In the genomic region with DNA sequence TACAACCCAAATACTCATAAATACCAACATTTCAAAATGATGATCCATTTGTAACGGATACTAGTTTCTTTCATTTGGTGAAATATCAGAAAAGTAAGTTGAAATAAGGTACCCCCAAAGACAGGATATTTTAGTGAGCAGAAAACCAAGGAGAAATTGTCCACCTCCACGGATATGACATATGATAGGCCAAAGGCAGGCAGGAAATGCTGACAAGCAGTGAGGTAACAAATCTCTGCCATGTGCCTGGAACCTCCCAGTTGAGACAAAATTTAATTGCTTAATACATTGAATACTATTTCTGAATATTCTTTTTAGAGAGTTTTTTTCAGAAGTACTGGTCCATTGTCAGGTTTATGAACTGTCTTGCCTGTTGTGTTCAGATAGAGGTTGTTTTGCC, we compare ENCODE assay signal across 15 cellular contexts.
DNase-seq lines count a peak whose midpoint lies in the region; ATAC-seq and TF ChIP-seq lines count a peak whose summit lies in the region.
"Had no signal": no experiment of that assay in that cellular context is flagged by ENCODE, and none has a peak within 500 bp of the region (broad histone marks: within the 10 kb centered on the region; RNA-seq: fewer than 3 reads in every experiment).

No MANE protein-coding gene starts in this region.

- POLR2A ChIA-PET in WTC11 (lab: Charles Lee), result no interaction called here

- 80 to 84% (median 81%) methylated on average over 2 of the region's 2 CpGs for WGBS in heart left ventricle, 4 donors

- no peaks in the 10 kb centered on the region for H4K20me1 ChIP-seq in GM23338 (replicated peaks; ENCODE audit: insufficient read depth)

- CTCF ChIA-PET in WTC11 (lab: Charles Lee), result interaction anchor here (0.8 kb wide), 1 partner anchor 525 kb away, joined by 4 read pairs; no protein-coding TSS in a partner anchor

- H3K79me2 ChIP-seq in GM23338 (replicated peaks; ENCODE audit: insufficient read depth), result no peaks in the 10 kb centered on the region

- no peaks in the 10 kb centered on the region for H3K27me3 Mint-ChIP-seq in GM23338 (ENCODE audit: insufficient read depth, low read depth, poor library complexity)
- H3K27me3 Mint-ChIP-seq in WTC11 (ENCODE audit: low read depth), result no peaks in the 10 kb centered on the region

- no peaks in the 10 kb centered on the region for H3K9me2 ChIP-seq in GM23338 (ENCODE audit: insufficient read depth)

- ATAC-seq in GM23338 (no peak), WTC11 (no peak), gastrocnemius medialis (peak; percentile 29 to 68), left ventricle myocardium superior (no peak), heart left ventricle (no peak)
- ATAC-seq: CD8-positive, alpha-beta T cell; K562 had no signal

- no peaks in the 10 kb centered on the region for H3K9me3 Mint-ChIP-seq in GM23338
- H3K9me3 Mint-ChIP-seq in WTC11, result no peaks in the 10 kb centered on the region
- H3K9me3 Mint-ChIP-seq: CD14-positive monocyte; CD8-positive, alpha-beta T cell had no signal

- H3K4me1 ChIP-seq in GM23338 (ENCODE audit: insufficient read depth) (peaks cover 12% of the 10 kb centered on the region), gastrocnemius medialis (peaks cover 19 to 21% of the 10 kb centered on the region in 2 donors), heart left ventricle (peaks cover 0 to 4% (median 0%) of the 10 kb centered on the region in 12 donors)

- no peaks in the 10 kb centered on the region for H3F3A ChIP-seq in GM23338 (replicated peaks; ENCODE audit: low read depth)

- no peak overlapping the region for H3K4me3 ChIP-seq in GM23338
- H3K4me3 ChIP-seq in HL-60 (replicated peaks; ENCODE audit: insufficient read depth, low read length), result no peak overlapping the region
- no peak overlapping the region for H3K4me3 ChIP-seq in gastrocnemius medialis
- H3K4me3 ChIP-seq in heart left ventricle, result no peak overlapping the region
- H3K4me3 ChIP-seq: K562 had no signal

- in situ Hi-C loops in gastrocnemius medialis (cut with MboI; ENCODE audit: low sequenced_read_pairs in 4 of 4), result no loop called here

- H3K4me3 Mint-ChIP-seq in GM23338, result no peak overlapping the region
- H3K4me3 Mint-ChIP-seq in WTC11, result no peak overlapping the region
- H3K4me3 Mint-ChIP-seq: CD14-positive monocyte; CD8-positive, alpha-beta T cell had no signal

- no peak overlapping the region for H2AFZ ChIP-seq in GM23338

- intact Hi-C loops in gastrocnemius medialis (cut with DNase I; ENCODE audit: low total_unique reads), result loop anchor here (1.0 to 5.0 kb wide), 2 partner anchors 49 to 235 kb away; a partner anchor contains a TSS
- intact Hi-C loops in left ventricle myocardium superior (cut with micrococcal nuclease), result no loop called here
- intact Hi-C loops in heart left ventricle (cut with DNase I), result no loop called here

- H3K27me3 ChIP-seq in GM23338 (ENCODE audit: insufficient read depth) (no peaks in the 10 kb centered on the region), HL-60 (ENCODE audit: insufficient read depth, poor library complexity, severe bottlenecking) (no peaks in the 10 kb centered on the region), gastrocnemius medialis (no peaks in the 10 kb centered on the region), heart left ventricle (no peaks in the 10 kb centered on the region)

- peaks cover 6% of the 10 kb centered on the region; the same call in 1 of the 2 replicates for H3K36me3 ChIP-seq in GM23338 (ENCODE audit: insufficient read depth)
- H3K36me3 ChIP-seq in gastrocnemius medialis, result no peaks in the 10 kb centered on the region
- H3K36me3 ChIP-seq in heart left ventricle, result no peaks in the 10 kb centered on the region

- no peak for TF ChIP-seq CTCF in GM23338 (conservative IDR thresholded peaks at IDR 0.05; ENCODE audit: low read depth in 2 of 2)
- TF ChIP-seq CTCF in HL-60 (IDR thresholded peaks at IDR 0.05; ENCODE audit: insufficient read depth, low read length), result no peak
- no peak for TF ChIP-seq CTCF in WTC11 (IDR thresholded peaks at IDR 0.05)
- TF ChIP-seq CTCF in gastrocnemius medialis (IDR thresholded peaks at IDR 0.05 in 4 of 5, conservative IDR thresholded peaks at IDR 0.05 in 1 of 5), result no peak
- no peak for TF ChIP-seq CTCF in heart left ventricle (IDR thresholded peaks at IDR 0.05)

- H3K36me3 Mint-ChIP-seq in GM23338 (ENCODE audit: low read depth), result peaks cover 3% of the 10 kb centered on the region
- peaks cover 3% of the 10 kb centered on the region for H3K36me3 Mint-ChIP-seq in WTC11
- H3K36me3 Mint-ChIP-seq: CD14-positive monocyte; CD8-positive, alpha-beta T cell had no signal

- TF ChIP-seq POLR2A in gastrocnemius medialis (IDR thresholded peaks at IDR 0.05) (no peak), heart left ventricle (IDR thresholded peaks at IDR 0.05) (no peak)

- H3K27ac ChIP-seq in GM23338 (ENCODE audit: low read depth), result 0 out of 2 replicates have a peak overlapping the region, but pooled peaks have one; percentile 5
- H3K27ac ChIP-seq in HL-60 (replicated peaks), result peak overlapping the region; percentile 39; the same call in 1 of the 2 replicates
- peak overlapping the region; percentile 61 to 83 (median 75) for H3K27ac ChIP-seq in gastrocnemius medialis
- no peak overlapping the region for H3K27ac ChIP-seq in heart left ventricle

- H3K9me3 ChIP-seq in gastrocnemius medialis, result no peaks in the 10 kb centered on the region
- H3K9me3 ChIP-seq in heart left ventricle, result no peaks in the 10 kb centered on the region

- H3K4me2 ChIP-seq in GM23338, result no peak overlapping the region

- H3K27ac Mint-ChIP-seq in GM23338 (no peak overlapping the region), WTC11 (0 out of 2 replicates have a peak overlapping the region, but pooled peaks have one; percentile 5)
- H3K27ac Mint-ChIP-seq: CD14-positive monocyte; CD8-positive, alpha-beta T cell had no signal

- H3K4me1 Mint-ChIP-seq in GM23338, result peaks cover 29% of the 10 kb centered on the region
- H3K4me1 Mint-ChIP-seq in WTC11, result peaks cover 33% of the 10 kb centered on the region

- DNase-seq in GM23338 (ENCODE audit: low spot score), result no peak
- DNase-seq in HL-60 (ENCODE audit: low read depth in 1 of 2, low spot score in 1 of 2), result no peak
- no peak for DNase-seq in WTC11 (ENCODE audit: low spot score)
- DNase-seq in gastrocnemius medialis, result no peak
- DNase-seq in left ventricle myocardium superior, result no peak
- DNase-seq in stimulated activated CD4-positive, alpha-beta T cell treated with anti-CD3 and anti-CD28 coated beads, Interleukin-4, amount 100 ng/mL, for 24 hours, result no peak
- no peak for DNase-seq in heart left ventricle
- DNase-seq: CD8-positive, alpha-beta T cell; COR-L47; DMS153; DMS79 treated with DMSO at 0.1 percent for 48 hours; EL; GDM1 had no signal

TF ChIP-seq in GM23338, 12 proteins besides CTCF, POLR2A, EP300 and RAD21 (continues in another document):
- TF ChIP-seq EZH2 (IDR thresholded peaks at IDR 0.05; ENCODE audit: low read depth, unreplicated experiment) (no peak), ZNF331 (CRISPR knock-in tag; IDR thresholded peaks at IDR 0.05; ENCODE audit: low read depth) (no peak), JUNB (IDR thresholded peaks at IDR 0.05; ENCODE audit: unreplicated experiment) (no peak)

TF ChIP-seq in WTC11, 78 proteins besides CTCF, POLR2A, EP300 and RAD21:
- no peak for TF ChIP-seq NFE2L1 (CRISPR knock-in tag; IDR thresholded peaks at IDR 0.05)

Comparison
In these comparisons a context has a peak if more than half of its experiments do, and no peak if none do; other contexts are left out.
1. ATAC-seq: peak in gastrocnemius medialis (2 of 2); none in GM23338 (single experiment), WTC11 (single experiment), left ventricle myocardium superior (single experiment) and heart left ventricle (0 of 4).
2. H3K27ac ChIP-seq: peak in GM23338 (single experiment), HL-60 (single experiment) and gastrocnemius medialis (4 of 4); none in heart left ventricle (0 of 12).